Comparison of ENCODE assay signal across 29 cellular contexts in genomic region chr7:133445617-133446016, GRCh38.
"Had no signal": no experiment of that assay in that cellular context is flagged by ENCODE, and none has a peak within 500 bp of the region (broad histone marks: within the 10 kb centered on the region; RNA-seq: fewer than 3 reads in every experiment).

No MANE protein-coding gene starts in this region.

- H3K27me3 ChIP-seq: colonic mucosa, dorsolateral prefrontal cortex, esophagus muscularis mucosa, esophagus squamous epithelium, foreskin keratinocyte, gastrocnemius medialis, gastroesophageal sphincter, heart left ventricle, heart right ventricle had no signal

- H3K27ac Mint-ChIP-seq: dendritic cell treated with granulocyte-macrophage colony-stimulating factor and Interleukin-4, amounts not matched to agents 40 ng/mL and 50 ng/mL, for 4 days; effector memory CD8-positive, alpha-beta T cell; endodermal cell had no signal

- H3K9me3 ChIP-seq: colonic mucosa, esophagus muscularis mucosa, esophagus squamous epithelium, gastrocnemius medialis, gastroesophageal sphincter, heart left ventricle, heart right ventricle had no signal

- H3K36me3 ChIP-seq: colonic mucosa, esophagus muscularis mucosa, esophagus squamous epithelium, gastrocnemius medialis, gastroesophageal sphincter, heart left ventricle, heart right ventricle had no signal

- H3K9me3 Mint-ChIP-seq: dendritic cell treated with granulocyte-macrophage colony-stimulating factor and Interleukin-4, amounts not matched to agents 40 ng/mL and 50 ng/mL, for 4 days; effector memory CD8-positive, alpha-beta T cell; endodermal cell had no signal

- H3K4me1 ChIP-seq: colonic mucosa, esophagus muscularis mucosa, esophagus squamous epithelium, gastrocnemius medialis, gastroesophageal sphincter, heart left ventricle, heart right ventricle had no signal

- DNase-seq: colonic mucosa; cortex of kidney; dermis blood vessel endothelial cell; dorsolateral prefrontal cortex; effector CD4-positive, alpha-beta T cell; effector CD8-positive, alpha-beta T cell; effector memory CD4-positive, alpha-beta T cell; effector memory CD8-positive, alpha-beta T cell; endodermal cell; erythroblast; esophagus squamous epithelium; foreskin fibroblast; foreskin keratinocyte; foreskin melanocyte; gastrocnemius medialis; glutamatergic neuron; head of caudate nucleus; heart left ventricle; heart right ventricle had no signal

- H3K4me3 ChIP-seq: colonic mucosa, coronary artery, dorsolateral prefrontal cortex, esophagus muscularis mucosa, esophagus squamous epithelium, gastrocnemius medialis, gastroesophageal sphincter, heart left ventricle, heart right ventricle had no signal

- H3K27ac ChIP-seq: colonic mucosa, coronary artery, dorsolateral prefrontal cortex, epithelial cell of prostate, esophagus muscularis mucosa, esophagus squamous epithelium, foreskin keratinocyte, gastrocnemius medialis, gastroesophageal sphincter, heart left ventricle, heart right ventricle had no signal

- H3K4me3 Mint-ChIP-seq: dendritic cell treated with granulocyte-macrophage colony-stimulating factor and Interleukin-4, amounts not matched to agents 40 ng/mL and 50 ng/mL, for 4 days; effector memory CD8-positive, alpha-beta T cell; endodermal cell had no signal

- H3K27me3 Mint-ChIP-seq: dendritic cell treated with granulocyte-macrophage colony-stimulating factor and Interleukin-4, amounts not matched to agents 40 ng/mL and 50 ng/mL, for 4 days; effector memory CD8-positive, alpha-beta T cell had no signal

- FAIRE-seq: colon, endometrium, endothelial cell of umbilical vein, frontal cortex had no signal

- ATAC-seq: effector memory CD8-positive, alpha-beta T cell; esophagus mucosa; foreskin keratinocyte; gastrocnemius medialis; gastroesophageal sphincter; heart left ventricle; heart right ventricle had no signal
